In the genomic region with DNA sequence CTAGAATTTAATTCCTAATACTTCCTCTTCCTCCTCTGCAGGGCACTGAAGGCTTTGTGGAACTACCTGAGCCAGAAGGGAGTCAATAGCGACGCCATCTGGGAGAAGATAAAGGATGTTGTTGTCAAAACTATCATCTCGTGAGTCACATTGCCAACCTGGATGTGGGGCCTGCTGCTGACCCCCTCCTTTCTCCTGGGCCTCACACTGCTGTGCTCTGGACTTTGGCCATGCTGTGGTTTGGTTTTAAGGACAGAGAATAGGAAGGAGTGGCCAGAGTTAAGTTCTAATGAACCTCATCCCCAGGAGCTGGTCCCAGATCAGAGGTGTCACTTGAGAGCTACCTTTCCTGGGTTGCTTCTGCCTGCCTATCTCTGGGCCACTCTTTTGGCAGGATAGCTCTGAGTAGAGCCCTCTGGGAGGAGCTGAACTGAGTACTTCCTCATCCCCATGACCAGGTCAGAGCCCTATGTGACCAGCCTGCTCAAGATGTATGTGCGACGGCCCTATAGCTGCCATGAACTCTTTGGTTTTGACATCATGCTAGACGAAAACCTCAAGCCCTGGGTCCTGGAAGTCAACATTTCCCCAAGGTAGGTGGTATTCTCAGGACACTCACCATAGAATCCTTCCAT, we compare ENCODE assay signal across 24 cellular contexts.
"Had no signal": no experiment of that assay in that cellular context is flagged by ENCODE, and none has a peak within 500 bp of the region (broad histone marks: within the 10 kb centered on the region; RNA-seq: fewer than 3 reads in every experiment).

No MANE protein-coding gene starts in this region.

- H3K27me3 Mint-ChIP-seq: effector memory CD8-positive, alpha-beta T cell; naive B cell; stimulated activated naive B cell treated with anti-CD40 and anti-IgM and Interleukin-4, amounts not matched to agents 10 μg/mL and 1 μg/mL and 100 μg/mL, for 72 hours; stimulated activated naive CD8-positive, alpha-beta T cell treated with anti-CD3 and anti-CD28 coated beads, Interleukin-15, amount 100 ng/mL, for 72 hours had no signal

- H3K27ac Mint-ChIP-seq: immature natural killer cell; nephron; stimulated activated naive B cell treated with anti-CD40 and anti-IgM and Interleukin-4, amounts not matched to agents 10 μg/mL and 1 μg/mL and 100 μg/mL, for 72 hours had no signal

- H3K4me3 Mint-ChIP-seq: effector memory CD8-positive, alpha-beta T cell; immature natural killer cell; nephron; stimulated activated naive B cell treated with anti-CD40 and anti-IgM and Interleukin-4, amounts not matched to agents 10 μg/mL and 1 μg/mL and 100 μg/mL, for 72 hours; stimulated activated naive CD8-positive, alpha-beta T cell treated with anti-CD3 and anti-CD28 coated beads, Interleukin-15, amount 100 ng/mL, for 72 hours had no signal

- FAIRE-seq: keratinocyte had no signal

- H3K4me1 Mint-ChIP-seq: immature natural killer cell, naive B cell had no signal

- H3K27ac ChIP-seq: esophagus squamous epithelium, gastroesophageal sphincter, left ventricle myocardium inferior, parathyroid adenoma, prostate gland, right lobe of liver had no signal

- DNase-seq: effector memory CD8-positive, alpha-beta T cell; esophagus squamous epithelium; foreskin fibroblast; glutamatergic neuron; immature natural killer cell; left ventricle myocardium inferior; mesenchymal stem cell; midbrain; naive B cell; right lobe of liver; spleen; stimulated activated CD4-positive, alpha-beta T cell treated with anti-CD3 and anti-CD28 coated beads, Interleukin-15, amount 100 ng/mL, for 24 hours; stimulated activated CD4-positive, alpha-beta T cell treated with anti-CD3 and anti-CD28 coated beads, Interleukin-1b, Interleukin-23, amount 100 ng/mL, for 48 hours; stimulated activated CD4-positive, alpha-beta T cell treated with anti-CD3 and anti-CD28 coated beads, Interleukin-4, amount 100 ng/mL, for 24 hours; stimulated activated naive B cell treated with anti-CD40 and anti-IgM and Interleukin-4, amounts not matched to agents 10 μg/mL and 1 μg/mL and 100 μg/mL, for 72 hours; stimulated activated naive CD8-positive, alpha-beta T cell treated with anti-CD3 and anti-CD28 coated beads, Interleukin-15, amount 100 ng/mL, for 72 hours; testis had no signal

- H3K9me3 ChIP-seq: esophagus squamous epithelium, gastroesophageal sphincter, left ventricle myocardium inferior, prostate gland, right lobe of liver, spleen, testis, tibial nerve had no signal

- H3K27me3 ChIP-seq: esophagus squamous epithelium, gastroesophageal sphincter, right lobe of liver, spleen, testis, tibial nerve had no signal

- ATAC-seq: effector memory CD8-positive, alpha-beta T cell; gastroesophageal sphincter; stimulated activated naive B cell treated with anti-CD40 and anti-IgM and Interleukin-4, amounts not matched to agents 10 μg/mL and 1 μg/mL and 100 μg/mL, for 72 hours; stimulated activated naive CD8-positive, alpha-beta T cell treated with anti-CD3 and anti-CD28 coated beads, Interleukin-15, amount 100 ng/mL, for 72 hours had no signal

- H3K9me3 Mint-ChIP-seq: effector memory CD8-positive, alpha-beta T cell; immature natural killer cell; naive B cell; nephron; stimulated activated naive B cell treated with anti-CD40 and anti-IgM and Interleukin-4, amounts not matched to agents 10 μg/mL and 1 μg/mL and 100 μg/mL, for 72 hours; stimulated activated naive CD8-positive, alpha-beta T cell treated with anti-CD3 and anti-CD28 coated beads, Interleukin-15, amount 100 ng/mL, for 72 hours had no signal

- H3K4me1 ChIP-seq: parathyroid adenoma, prostate gland had no signal

- H3K4me3 ChIP-seq: esophagus squamous epithelium, gastroesophageal sphincter, left ventricle myocardium inferior, lung, prostate gland, right lobe of liver, spleen, testis, tibial nerve had no signal
